In the genomic region with DNA sequence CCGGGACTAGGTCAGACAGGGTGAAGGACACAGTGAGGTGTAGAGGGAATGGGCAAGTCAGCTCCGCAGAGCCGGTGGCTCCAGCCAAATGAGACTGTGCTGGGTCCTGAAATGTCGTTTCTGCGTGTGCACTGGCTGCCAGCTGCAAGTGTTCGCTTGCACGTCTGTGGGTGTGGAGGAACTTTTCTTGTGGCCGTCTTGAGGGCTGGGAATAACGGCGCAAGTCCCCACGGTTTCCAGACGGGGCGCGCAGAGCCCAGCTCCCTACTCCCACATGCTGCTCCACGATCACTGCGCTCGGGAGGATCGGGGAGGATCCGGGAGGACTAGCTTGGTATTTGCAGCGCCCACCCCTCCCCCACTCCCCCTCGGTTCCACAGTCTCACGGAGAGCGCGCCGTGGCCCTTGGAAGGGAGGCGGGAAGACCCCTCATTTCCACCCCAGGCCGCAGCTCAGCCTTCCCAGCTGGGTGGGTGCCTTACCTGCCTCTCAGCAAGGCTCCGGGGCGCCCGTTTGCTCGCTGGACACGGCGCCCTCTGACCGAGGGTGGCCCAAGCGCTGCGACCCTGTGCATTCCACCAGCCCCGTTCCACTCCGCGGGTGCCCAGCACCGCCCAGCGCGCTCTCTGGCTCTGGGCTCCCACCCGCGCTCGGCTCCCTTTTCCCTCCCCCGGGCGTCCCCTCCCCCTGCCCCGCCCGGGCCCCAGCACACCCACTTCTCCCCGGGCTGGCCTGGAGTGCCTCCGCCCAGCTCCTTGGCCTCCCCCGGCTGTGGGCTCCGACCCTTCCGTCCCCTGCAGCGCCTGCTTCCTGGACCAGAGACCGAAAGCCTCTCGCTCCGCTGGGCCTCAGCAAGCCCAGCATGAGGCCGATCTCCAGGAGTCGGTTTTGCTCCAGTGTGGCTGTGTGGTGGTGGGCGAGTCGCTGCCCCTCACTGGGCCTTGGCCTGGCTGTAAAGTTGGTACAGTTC, we compare ENCODE assay signal across 9 cellular contexts. TPM values are rescaled to one million over a fixed set of nuclear protein-coding genes. Genes with fewer than 3 reads are reported as not detected.
DNase-seq lines count a peak whose midpoint lies in the region; ATAC-seq, FAIRE-seq and TF ChIP-seq lines count a peak whose summit lies in the region.
"Had no signal": no experiment of that assay in that cellular context is flagged by ENCODE, and none has a peak within 500 bp of the region (broad histone marks: within the 10 kb centered on the region; RNA-seq: fewer than 3 reads in every experiment).

A gene with protein sequence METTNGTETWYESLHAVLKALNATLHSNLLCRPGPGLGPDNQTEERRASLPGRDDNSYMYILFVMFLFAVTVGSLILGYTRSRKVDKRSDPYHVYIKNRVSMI (minus strand): TSS at position 634 of the 970 bp plus-strand sequence. CDS start 9,986 bp downstream, outside the sequence.

- WGBS in small intestine, 3 donors = 3 to 5% (median 3%) methylated on average over 47 to 62 of the region's 62 CpGs

- TF ChIP-seq CTCF in coronary artery (IDR thresholded peaks at IDR 0.05) = no peak

- DNase-seq in HAP-1 (ENCODE audit: low spot score in 2 of 2) (peak in 1 of 2 experiments; percentile 41), coronary artery (ENCODE audit: low spot score) (no peak), small intestine (peak; percentile 82), NCI-H1436 treated with DMSO at 0.1 percent for 48 hours (lab: John Stamatoyannopoulos, UW) (no peak), NCI-H510A treated with DMSO at 0.1 percent for 48 hours (lab: John Stamatoyannopoulos, UW) (no peak)
- no peak for DNase-seq in effector memory CD4-positive, alpha-beta T cell
- DNase-seq: NCI-H226 had no signal

- in situ Hi-C loops in HAP-1 (cut with MboI; ENCODE audit: low sequenced_read_pairs) = no loop called here

- H3K27me3 ChIP-seq in HAP-1 (ENCODE audit: low read depth) = peaks cover 3% of the 10 kb centered on the region; the same call in 1 of the 2 replicates
- H3K27me3 ChIP-seq in layer of hippocampus (ENCODE audit: control insufficient read depth, insufficient read depth, low read length) = no peaks in the 10 kb centered on the region
- H3K27me3 ChIP-seq in small intestine (ENCODE audit: control insufficient read depth in 2 of 2, insufficient read depth in 2 of 2, low read length in 2 of 2) = no peaks in the 10 kb centered on the region
- peaks cover 12% of the 10 kb centered on the region for H3K27me3 ChIP-seq in effector memory CD4-positive, alpha-beta T cell (replicated peaks; ENCODE audit: control insufficient read depth, insufficient read depth, low read length, poor library complexity, severe bottlenecking)

- H3K4me3 ChIP-seq in HAP-1 (peak within 1 kb of the TSS; percentile 27), coronary artery (peak within 1 kb of the TSS; percentile 80), small intestine (ENCODE audit: low read depth in 1 of 2, low read length in 2 of 2) (peak within 1 kb of the TSS; percentile 49 to 65)
- no peak within 1 kb of the TSS for H3K4me3 ChIP-seq in effector memory CD4-positive, alpha-beta T cell (ENCODE audit: insufficient read depth, low read depth, low read length, poor library complexity, severe bottlenecking)

- no peak for FAIRE-seq in small intestine (lab: Jason Lieb, UNC)

- H3K4me1 ChIP-seq in HAP-1 (no peaks in the 10 kb centered on the region), small intestine (ENCODE audit: control insufficient read depth in 2 of 2, insufficient read depth in 1 of 2, low read depth in 1 of 2, low read length in 1 of 2) (peaks cover 0 to 10% of the 10 kb centered on the region in 2 donors)
- no peaks in the 10 kb centered on the region for H3K4me1 ChIP-seq in effector memory CD4-positive, alpha-beta T cell (ENCODE audit: control insufficient read depth, insufficient read depth, low read length, poor library complexity, severe bottlenecking)

- no peak for ATAC-seq in GM19035 (IDR thresholded peaks at IDR 0.05; ENCODE audit: unreplicated experiment)

- H3K27ac ChIP-seq in coronary artery = peak within 1 kb of the TSS; percentile 3 to 44
- peak within 1 kb of the TSS; percentile 42 for H3K27ac ChIP-seq in layer of hippocampus (ENCODE audit: low read depth, low read length)
- peak within 1 kb of the TSS; percentile 52 to 87 for H3K27ac ChIP-seq in small intestine (ENCODE audit: low read depth in 1 of 2, low read length in 1 of 2)
- no peak within 1 kb of the TSS for H3K27ac ChIP-seq in effector memory CD4-positive, alpha-beta T cell (ENCODE audit: insufficient read depth, low read length, poor library complexity, severe bottlenecking)

- H3K36me3 ChIP-seq in HAP-1 (replicated peaks) = no peaks in the 10 kb centered on the region
- no peaks in the 10 kb centered on the region for H3K36me3 ChIP-seq in small intestine (ENCODE audit: control insufficient read depth in 2 of 2, insufficient read depth in 2 of 2, low read length in 2 of 2)
- no peaks in the 10 kb centered on the region for H3K36me3 ChIP-seq in effector memory CD4-positive, alpha-beta T cell (ENCODE audit: control insufficient read depth, insufficient read depth, low read length)

- H3K9me3 ChIP-seq in HAP-1 (no peaks in the 10 kb centered on the region), small intestine (ENCODE audit: control insufficient read depth, low read depth) (no peaks in the 10 kb centered on the region)
- H3K9me3 ChIP-seq in effector memory CD4-positive, alpha-beta T cell (ENCODE audit: control insufficient read depth, low read length) = no peaks in the 10 kb centered on the region

RNA-seq across cellular contexts. Expression of the gene that starts here (rescaled TPM):
- polyA plus RNA-seq in small intestine = 10 to 100 TPM; 17.0 to 88.4 (median 30.0) TPM
